ENCODE assay signal across 16 cellular contexts in genomic region chr16:1045363-1046270, GRCh38. TPM values are rescaled to one million over a fixed set of nuclear protein-coding genes. Genes with fewer than 3 reads are reported as not detected.
"Had no signal": no experiment of that assay in that cellular context is flagged by ENCODE, and none has a peak within 500 bp of the region (broad histone marks: within the 10 kb centered on the region; RNA-seq: fewer than 3 reads in every experiment).

No MANE protein-coding gene starts in this region.

- DNase-seq: activated CD4-positive, alpha-beta T cell treated with anti-CD3 and anti-CD28 coated beads, Interleukin-2, amount 50 U/mL, for 48 hours; activated effector memory CD4-positive, alpha-beta T cell treated with anti-CD3 and anti-CD28 coated beads, Interleukin-2, amount 50 U/mL, for 16 hours; activated T-cell treated with anti-CD3 and anti-CD28 coated beads, Interleukin-2, amount 50 U/mL, for 4 hours; left colon; mesenchymal stem cell; stimulated activated CD4-positive, alpha-beta T cell treated with anti-CD3 and anti-CD28 coated beads, Interleukin-15, amount 100 ng/mL, for 24 hours; stimulated activated CD4-positive, alpha-beta T cell treated with anti-CD3 and anti-CD28 coated beads, Interleukin-4, amount 100 ng/mL, for 4 hours; SW 1271 had no signal

- ATAC-seq: activated CD4-positive, CD25-positive, alpha-beta regulatory T cell treated with anti-CD3 and anti-CD28 coated beads, Interleukin-2, amount 50 U/mL, for 24 hours; activated T-cell treated with anti-CD3 and anti-CD28 coated beads, Interleukin-2, amount 50 U/mL, for 4 hours had no signal

- H3K27ac ChIP-seq: breast epithelium, esophagus muscularis mucosa had no signal

RNA-seq across cellular contexts. Expression of gene SSTR5, which starts 26.9 kb away (rescaled TPM):
- total RNA-seq: activated T-cell treated with anti-CD3 and anti-CD28 coated beads, Interleukin-2, amount 50 U/mL, for 4 hours; breast epithelium; esophagus muscularis mucosa; fibroblast of villous mesenchyme; osteoblast; skeletal muscle tissue; tibial nerve had no signal

RNA-seq across cellular contexts. Expression of gene C1QTNF8, which starts 50.4 kb away (rescaled TPM):
- total RNA-seq: activated T-cell treated with anti-CD3 and anti-CD28 coated beads, Interleukin-2, amount 50 U/mL, for 4 hours; breast epithelium; esophagus muscularis mucosa; fibroblast of villous mesenchyme; left colon; osteoblast; pulmonary artery endothelial cell; skeletal muscle tissue; tibial nerve had no signal
